ENCODE assay signal across 24 cellular contexts in genomic region chr4:141065872-141066271, GRCh38.
"Had no signal": no experiment of that assay in that cellular context is flagged by ENCODE, and none has a peak within 500 bp of the region (broad histone marks: within the 10 kb centered on the region; RNA-seq: fewer than 3 reads in every experiment).

No MANE protein-coding gene starts in this region.

- DNase-seq: activated CD4-positive, alpha-beta T cell treated with anti-CD3 and anti-CD28 coated beads for 4 hours; activated CD4-positive, alpha-beta T cell treated with anti-CD3 and anti-CD28 coated beads, Interleukin-2, amount 50 U/mL, for 4 hours; activated CD4-positive, CD25-positive, alpha-beta regulatory T cell; activated CD8-positive, alpha-beta memory T cell treated with anti-CD3 and anti-CD28 coated beads for 24 hours; activated effector memory CD4-positive, alpha-beta T cell treated with Interleukin-2 at 50 U/mL for 16 hours; activated naive CD4-positive, alpha-beta T cell treated with Interleukin-2 at 50 U/mL for 16 hours; aorta; cortex of kidney; effector memory CD8-positive, alpha-beta T cell; erythroblast; heart left ventricle; hypothalamus; immature natural killer cell; kidney; left colon; mesendoderm; natural killer cell; retina; stimulated activated CD4-positive, alpha-beta T cell treated with anti-CD3 and anti-CD28 coated beads, Interleukin-15, amount 100 ng/mL, for 24 hours; stimulated activated CD4-positive, alpha-beta T cell treated with anti-CD3 and anti-CD28 coated beads, Interleukin-2, amount 100 ng/mL, for 24 hours; stimulated activated naive CD4-positive, alpha-beta T cell; T-helper 1 cell; transverse colon had no signal

- H3K27ac ChIP-seq: heart left ventricle, transverse colon had no signal

- ATAC-seq: effector memory CD8-positive, alpha-beta T cell; heart left ventricle; left colon; natural killer cell; sciatic nerve had no signal

- H3K27me3 ChIP-seq: heart left ventricle, transverse colon had no signal

- H3K4me3 ChIP-seq: heart left ventricle, transverse colon had no signal

- H3K4me1 ChIP-seq: transverse colon had no signal

- H3K36me3 ChIP-seq: heart left ventricle, transverse colon had no signal

- H3K9me3 ChIP-seq: heart left ventricle, transverse colon had no signal
